Comparison of ENCODE assay signal across 8 cellular contexts in genomic region chr6:90295854-90296345, GRCh38. TPM values are rescaled to one million over a fixed set of nuclear protein-coding genes. Genes with fewer than 3 reads are reported as not detected.
A peak's percentile ranks its signal among the peaks of the same experiment; 100 is the strongest.
DNase-seq lines count a peak whose midpoint lies in the region; TF ChIP-seq lines count a peak whose summit lies in the region.

No MANE protein-coding gene starts in this region.

- H3K27ac ChIP-seq in colonic mucosa, result peak overlapping the region; percentile 50
- H3K27ac ChIP-seq in layer of hippocampus (ENCODE audit: low read depth, low read length), result peak overlapping the region; percentile 75

- peak; percentile 33 for DNase-seq in DMS153 (lab: John Stamatoyannopoulos, UW)
- peak; percentile 52 for DNase-seq in HEK293T (ENCODE audit: extremely low spot score)
- DNase-seq in NCI-H2171 treated with DMSO at 0.1 percent for 48 hours (lab: John Stamatoyannopoulos, UW), result peak; percentile 71
- DNase-seq in activated CD4-positive, alpha-beta T cell treated with anti-CD3 and anti-CD28 coated beads for 4 hours, result peak; percentile 65 to 72
- peak; percentile 66 for DNase-seq in colonic mucosa
- DNase-seq in stimulated activated CD4-positive, alpha-beta T cell treated with anti-CD3 and anti-CD28 coated beads, Interleukin-1b, Interleukin-23, amount 100 ng/mL, for 24 hours (ENCODE audit: low read depth in 4 of 4, low spot score in 1 of 4), result peak in 3 of 4 experiments; percentile 38 to 56 (median 46)
- no peak for DNase-seq in MV-4-11 (lab: John Stamatoyannopoulos, UW)

- H3K27me3 ChIP-seq in colonic mucosa (peaks cover 34% of the 10 kb centered on the region), layer of hippocampus (ENCODE audit: control insufficient read depth, insufficient read depth, low read length) (no peaks in the 10 kb centered on the region)

- H3K9me3 ChIP-seq in colonic mucosa, result no peaks in the 10 kb centered on the region

- intact Hi-C loops in colonic mucosa (cut with DNase I), result loop anchor here (10.0 kb wide), 1 partner anchor 179 kb away; no protein-coding TSS in a partner anchor

- POLR2A ChIA-PET in HEK293T (lab: Yijun Ruan, JAX), result interaction anchor here (0.9 to 1.5 kb wide), 4 partner anchors 11 to 355 kb away, joined by 3 to 6 read pairs (median 4); no protein-coding TSS in a partner anchor

- peaks cover 9% of the 10 kb centered on the region for H3K4me1 ChIP-seq in colonic mucosa

- CTCF ChIA-PET in HEK293T (lab: Yijun Ruan, JAX), result interaction anchor here (0.6 to 0.9 kb wide), 4 partner anchors 92 to 318 kb away, joined by 3 to 5 read pairs (median 3); no protein-coding TSS in a partner anchor

- H3K36me3 ChIP-seq in colonic mucosa, result no peaks in the 10 kb centered on the region

- peak overlapping the region; percentile 46 to 76 for H3K9ac ChIP-seq in colonic mucosa (ENCODE audit: low read depth in 2 of 2, low read length in 2 of 2)

- TF ChIP-seq CTCF in colonic mucosa (IDR thresholded peaks at IDR 0.05), result no peak

- H3K4me3 ChIP-seq in colonic mucosa, result peak overlapping the region; percentile 58

TF ChIP-seq in HEK293T, 16 proteins besides CTCF, POLR2A, EP300 and RAD21:
- TF ChIP-seq FOXM1 (IDR thresholded peaks at IDR 0.05; ENCODE audit: borderline replicate concordance), result no peak
- TF ChIP-seq FOXK2 (IDR thresholded peaks at IDR 0.05), result no peak
- no peak for TF ChIP-seq BHLHE40 (IDR thresholded peaks at IDR 0.05; ENCODE audit: borderline replicate concordance)
- no peak for TF ChIP-seq LEF1 (IDR thresholded peaks at IDR 0.05; ENCODE audit: borderline replicate concordance)
- TF ChIP-seq NFRKB (IDR thresholded peaks at IDR 0.05), result no peak
- TF ChIP-seq L3MBTL2 (conservative IDR thresholded peaks at IDR 0.05), result peak; percentile 17; the same call in 1 of the 2 replicates

RNA-seq across cellular contexts. Expression of gene BACH2, which starts 0.7 kb away (rescaled TPM):
- 1 to 10 TPM in 1 of 2 donors, under 1 TPM in 1; 0.52 to 1.2 TPM for total RNA-seq in colonic mucosa
